In genomic region chr7:134210976-134211663, GRCh38 we compare ENCODE assay signal across 1 cellular context.
TF ChIP-seq lines count a peak whose summit lies in the region.

No MANE protein-coding gene starts in this region.

TF ChIP-seq in HepG2, 621 proteins besides CTCF, POLR2A, EP300 and RAD21:
- no peak for TF ChIP-seq SNAPC4 (CRISPR knock-in tag; IDR thresholded peaks at IDR 0.05)
- TF ChIP-seq, protein P1, sequence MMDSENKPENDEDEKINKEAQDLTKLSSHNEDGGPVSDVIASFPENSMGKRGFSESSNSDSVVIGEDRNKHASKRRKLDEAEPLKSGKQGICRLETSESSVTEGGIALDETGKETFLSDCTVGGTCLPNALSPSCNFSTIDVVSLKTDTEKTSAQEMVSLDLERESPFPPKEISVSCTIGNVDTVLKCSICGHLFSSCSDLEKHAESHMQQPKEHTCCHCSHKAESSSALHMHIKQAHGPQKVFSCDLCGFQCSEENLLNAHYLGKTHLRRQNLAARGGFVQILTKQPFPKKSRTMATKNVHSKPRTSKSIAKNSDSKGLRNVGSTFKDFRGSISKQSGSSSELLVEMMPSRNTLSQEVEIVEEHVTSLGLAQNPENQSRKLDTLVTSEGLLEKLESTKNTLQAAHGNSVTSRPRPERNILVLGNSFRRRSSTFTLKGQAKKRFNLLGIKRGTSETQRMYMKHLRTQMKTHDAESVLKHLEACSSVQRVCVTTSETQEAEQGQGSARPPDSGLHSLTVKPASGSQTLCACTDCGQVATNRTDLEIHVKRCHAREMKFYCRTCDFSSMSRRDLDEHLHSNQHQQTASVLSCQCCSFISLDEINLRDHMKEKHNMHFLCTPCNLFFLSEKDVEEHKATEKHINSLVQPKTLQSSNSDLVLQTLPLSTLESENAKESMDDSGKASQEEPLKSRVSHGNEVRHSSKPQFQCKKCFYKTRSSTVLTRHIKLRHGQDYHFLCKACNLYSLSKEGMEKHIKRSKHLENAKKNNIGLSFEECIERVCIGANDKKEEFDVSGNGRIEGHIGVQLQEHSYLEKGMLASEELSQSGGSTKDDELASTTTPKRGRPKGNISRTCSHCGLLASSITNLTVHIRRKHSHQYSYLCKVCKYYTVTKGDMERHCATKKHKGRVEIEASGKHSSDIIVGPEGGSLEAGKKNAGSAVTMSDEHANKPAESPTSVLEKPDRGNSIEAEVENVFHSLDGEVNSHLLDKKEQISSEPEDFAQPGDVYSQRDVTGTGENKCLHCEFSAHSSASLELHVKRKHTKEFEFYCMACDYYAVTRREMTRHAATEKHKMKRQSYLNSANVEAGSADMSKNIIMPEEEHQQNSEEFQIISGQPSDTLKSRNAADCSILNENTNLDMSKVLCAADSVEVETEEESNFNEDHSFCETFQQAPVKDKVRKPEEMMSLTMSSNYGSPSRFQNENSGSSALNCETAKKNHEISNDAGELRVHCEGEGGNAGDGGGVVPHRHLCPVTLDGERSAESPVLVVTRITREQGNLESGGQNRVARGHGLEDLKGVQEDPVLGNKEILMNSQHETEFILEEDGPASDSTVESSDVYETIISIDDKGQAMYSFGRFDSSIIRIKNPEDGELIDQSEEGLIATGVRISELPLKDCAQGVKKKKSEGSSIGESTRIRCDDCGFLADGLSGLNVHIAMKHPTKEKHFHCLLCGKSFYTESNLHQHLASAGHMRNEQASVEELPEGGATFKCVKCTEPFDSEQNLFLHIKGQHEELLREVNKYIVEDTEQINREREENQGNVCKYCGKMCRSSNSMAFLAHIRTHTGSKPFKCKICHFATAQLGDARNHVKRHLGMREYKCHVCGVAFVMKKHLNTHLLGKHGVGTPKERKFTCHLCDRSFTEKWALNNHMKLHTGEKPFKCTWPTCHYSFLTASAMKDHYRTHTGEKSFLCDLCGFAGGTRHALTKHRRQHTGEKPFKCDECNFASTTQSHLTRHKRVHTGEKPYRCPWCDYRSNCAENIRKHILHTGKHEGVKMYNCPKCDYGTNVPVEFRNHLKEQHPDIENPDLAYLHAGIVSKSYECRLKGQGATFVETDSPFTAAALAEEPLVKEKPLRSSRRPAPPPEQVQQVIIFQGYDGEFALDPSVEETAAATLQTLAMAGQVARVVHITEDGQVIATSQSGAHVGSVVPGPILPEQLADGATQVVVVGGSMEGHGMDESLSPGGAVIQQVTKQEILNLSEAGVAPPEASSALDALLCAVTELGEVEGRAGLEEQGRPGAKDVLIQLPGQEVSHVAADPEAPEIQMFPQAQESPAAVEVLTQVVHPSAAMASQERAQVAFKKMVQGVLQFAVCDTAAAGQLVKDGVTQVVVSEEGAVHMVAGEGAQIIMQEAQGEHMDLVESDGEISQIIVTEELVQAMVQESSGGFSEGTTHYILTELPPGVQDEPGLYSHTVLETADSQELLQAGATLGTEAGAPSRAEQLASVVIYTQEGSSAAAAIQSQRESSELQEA (CRISPR knock-in tag; IDR thresholded peaks at IDR 0.05; ENCODE audit: not compliant biosample characterization), result no peak
- TF ChIP-seq MEF2D (CRISPR knock-in tag; IDR thresholded peaks at IDR 0.05), result no peak
- TF ChIP-seq GPN1 (CRISPR knock-in tag; IDR thresholded peaks at IDR 0.05; ENCODE audit: borderline replicate concordance), result no peak
- no peak for TF ChIP-seq CAMTA2 (CRISPR knock-in tag; IDR thresholded peaks at IDR 0.05; ENCODE audit: borderline replicate concordance)
- no peak for TF ChIP-seq ZNF713 (CRISPR knock-in tag; IDR thresholded peaks at IDR 0.05)
- TF ChIP-seq KAT2B (IDR thresholded peaks at IDR 0.05; ENCODE audit: borderline replicate concordance, low read depth, low read length), result no peak
- no peak for TF ChIP-seq MAFG (CRISPR knock-in tag; IDR thresholded peaks at IDR 0.05)
- TF ChIP-seq MTF1 (CRISPR knock-in tag; IDR thresholded peaks at IDR 0.05), result no peak
- TF ChIP-seq SP2 (CRISPR knock-in tag; IDR thresholded peaks at IDR 0.05), result no peak
- TF ChIP-seq MAFF (IDR thresholded peaks at IDR 0.05; ENCODE audit: low read depth, low read length), result no peak
- no peak for TF ChIP-seq ZNF703 (CRISPR knock-in tag; IDR thresholded peaks at IDR 0.05; ENCODE audit: borderline replicate concordance)
- no peak for TF ChIP-seq FLYWCH1 (CRISPR knock-in tag; IDR thresholded peaks at IDR 0.05)
- no peak for TF ChIP-seq ZNF644 (CRISPR knock-in tag; IDR thresholded peaks at IDR 0.05; ENCODE audit: low read depth)
- no peak for TF ChIP-seq ZNF577 (CRISPR knock-in tag; IDR thresholded peaks at IDR 0.05; ENCODE audit: borderline replicate concordance, low read depth)
- no peak for TF ChIP-seq ZNF350 (CRISPR knock-in tag; IDR thresholded peaks at IDR 0.05; ENCODE audit: borderline replicate concordance, low read depth)
- TF ChIP-seq MXD4 (CRISPR knock-in tag; IDR thresholded peaks at IDR 0.05), result no peak
TF ChIP-seq in HepG2: peak in this region for 0.
